9 cellular contexts compared by ENCODE assay signal in genomic region chr3:158106773-158107461, GRCh38. TPM values are rescaled to one million over a fixed set of nuclear protein-coding genes. Genes with fewer than 3 reads are reported as not detected.
DNase-seq lines count a peak whose midpoint lies in the region; TF ChIP-seq lines count a peak whose summit lies in the region.
"Had no signal": no experiment of that assay in that cellular context is flagged by ENCODE, and none has a peak within 500 bp of the region (broad histone marks: within the 10 kb centered on the region; RNA-seq: fewer than 3 reads in every experiment).

No MANE protein-coding gene starts in this region.

- H3K4me3 Mint-ChIP-seq in brain (peak overlapping the region; percentile 71 to 93 (median 82)), osteocyte (ENCODE audit: unreplicated experiment) (peak overlapping the region; percentile 42)

- DNase-seq in activated naive CD4-positive, alpha-beta T cell treated with anti-CD3 and anti-CD28 coated beads, Interleukin-2, amount 50 U/mL, for 16 hours = peak; percentile 14
- no peak for DNase-seq in activated naive CD4-positive, alpha-beta T cell treated with Interleukin-2 at 50 U/mL for 16 hours
- DNase-seq in NCI-H345 (lab: John Stamatoyannopoulos, UW) = peak; percentile 53
- no peak for DNase-seq in osteocyte (ENCODE audit: extremely low spot score, unreplicated experiment)
- DNase-seq in H4 (ENCODE audit: low spot score) = no peak
- DNase-seq in KG1 (lab: John Stamatoyannopoulos, UW) = no peak
- DNase-seq in effector CD8-positive, alpha-beta T cell (lab: John Stamatoyannopoulos, UW) = no peak

- H3K9me3 Mint-ChIP-seq in brain (peaks cover 0 to 11% (median 6%) of the 10 kb centered on the region in 5 experiments), osteocyte (ENCODE audit: unreplicated experiment) (no peaks in the 10 kb centered on the region)

- peaks cover 89% of the 10 kb centered on the region for H3K27me3 Mint-ChIP-seq in brain
- H3K27me3 Mint-ChIP-seq in osteocyte (ENCODE audit: unreplicated experiment) = peaks cover 72% of the 10 kb centered on the region

- H3K36me3 Mint-ChIP-seq in brain (no peaks in the 10 kb centered on the region), osteocyte (ENCODE audit: unreplicated experiment) (peaks cover 7% of the 10 kb centered on the region)

- peaks cover 69% of the 10 kb centered on the region for H3K4me1 Mint-ChIP-seq in brain
- H3K4me1 Mint-ChIP-seq in osteocyte (ENCODE audit: unreplicated experiment) = peaks cover 54% of the 10 kb centered on the region

- peak overlapping the region in 2 of 5 experiments; percentile 10 to 71 for H3K27ac Mint-ChIP-seq in brain
- no peak overlapping the region for H3K27ac Mint-ChIP-seq in osteocyte (ENCODE audit: unreplicated experiment)

- TF ChIP-seq CTCF in brain (conservative IDR thresholded peaks at IDR 0.05) (no peak), osteocyte (IDR thresholded peaks at IDR 0.05) (no peak)

RNA-seq across cellular contexts. Expression of gene SHOX2, which starts 0.7 kb away (rescaled TPM):
- 4.9 TPM for polyA plus RNA-seq in brain (ENCODE audit: insufficient read depth, low read depth, low replicate concordance)
- total RNA-seq in osteocyte = not detected in 2 replicates
- total RNA-seq in H4 (2014; rRNA removed; shearing (Covaris generic)) = 3.0 and 4.3 TPM in 2 replicates
- total RNA-seq: bronchial epithelial cell had no signal

RNA-seq across cellular contexts. Expression of gene RSRC1, which starts 3.0 kb away (rescaled TPM):
- polyA plus RNA-seq in brain (ENCODE audit: insufficient read depth, low read depth, low replicate concordance) = 26.7 TPM
- 26.3 and 34.0 TPM in 2 replicates for total RNA-seq in osteocyte
- 78.5 and 89.7 TPM in 2 replicates for total RNA-seq in H4 (2014; rRNA removed; shearing (Covaris generic))

Comparison
In these comparisons a context has a peak if more than half of its experiments do, and no peak if none do; other contexts are left out.
1. DNase-seq: peak in activated naive CD4-positive, alpha-beta T cell treated with anti-CD3 and anti-CD28 coated beads, Interleukin-2, amount 50 U/mL, for 16 hours (single experiment) and NCI-H345 (single experiment); none in activated naive CD4-positive, alpha-beta T cell treated with Interleukin-2 at 50 U/mL for 16 hours (single experiment), osteocyte (single experiment), H4 (single experiment), KG1 (single experiment) and effector CD8-positive, alpha-beta T cell (single experiment).